In genomic region chr10:3932597-3933380, GRCh38 we compare ENCODE assay signal across 18 cellular contexts.
A peak's percentile ranks its signal among the peaks of the same experiment; 100 is the strongest.
DNase-seq lines count a peak whose midpoint lies in the region; ATAC-seq, FAIRE-seq and TF ChIP-seq lines count a peak whose summit lies in the region.
"Had no signal": no experiment of that assay in that cellular context is flagged by ENCODE, and none has a peak within 500 bp of the region (broad histone marks: within the 10 kb centered on the region; RNA-seq: fewer than 3 reads in every experiment).

No MANE protein-coding gene starts in this region.

- TF ChIP-seq POLR2A in K562 (conservative IDR thresholded peaks at IDR 0.05), result no peak

- no peaks in the 10 kb centered on the region for H4K20me1 ChIP-seq in K562 (replicated peaks; ENCODE audit: control insufficient read depth, insufficient read depth, low read length)
- H4K20me1 ChIP-seq: BLaER1 had no signal

- POLR2A ChIA-PET in K562 (lab: Yijun Ruan, JAX), result interaction anchor here (0.7 to 2.6 kb wide), 3 partner anchors 11 to 147 kb away, joined by 3 to 13 read pairs (median 4); partner anchors contain the start of gene KLF6

- FAIRE-seq in K562 (lab: Jason Lieb, UNC), result peak; percentile 71

- no peaks in the 10 kb centered on the region for H3K9me1 ChIP-seq in K562 (ENCODE audit: control insufficient read depth, insufficient read depth, low read length)

- H3K27ac ChIP-seq in K562 (ENCODE audit: extremely low read depth, low read depth, low read length), result no peak overlapping the region
- H3K27ac ChIP-seq: BLaER1, HL-60, PC-9 had no signal

- peak overlapping the region; percentile 67 for H3K4me3 Mint-ChIP-seq in activated CD4-positive, alpha-beta T cell treated with anti-CD3 and anti-CD28 coated beads, Interleukin-2, amount 10 ng/mL, durations not matched to agents 24 days and 14 days
- no peak overlapping the region for H3K4me3 Mint-ChIP-seq in stimulated activated naive CD8-positive, alpha-beta T cell treated with anti-CD3 and anti-CD28 coated beads, Interleukin-15, Interleukin-2, amounts not matched to agents 100 ng/mL and 50 ng/mL, for 24 hours

- H3K27me3 ChIP-seq in K562 (ENCODE audit: control insufficient read depth in 2 of 2, insufficient read depth in 2 of 2, low read length in 2 of 2), result no peaks in the 10 kb centered on the region
- H3K27me3 ChIP-seq: BLaER1 had no signal

- CTCF ChIA-PET in K562 (lab: Yijun Ruan, JAX; ENCODE audit: low intra/inter-chr PET ratio), result no interaction called here

- H3K27me3 Mint-ChIP-seq in activated CD4-positive, alpha-beta T cell treated with anti-CD3 and anti-CD28 coated beads, Interleukin-2, amount 10 ng/mL, durations not matched to agents 24 days and 14 days, result no peaks in the 10 kb centered on the region
- H3K27me3 Mint-ChIP-seq in stimulated activated naive CD8-positive, alpha-beta T cell treated with anti-CD3 and anti-CD28 coated beads, Interleukin-15, Interleukin-2, amounts not matched to agents 100 ng/mL and 50 ng/mL, for 24 hours, result no peaks in the 10 kb centered on the region

- H3K36me3 Mint-ChIP-seq in activated CD4-positive, alpha-beta T cell treated with anti-CD3 and anti-CD28 coated beads, Interleukin-2, amount 10 ng/mL, durations not matched to agents 24 days and 14 days (ENCODE audit: low read depth), result peaks cover 18% of the 10 kb centered on the region
- H3K36me3 Mint-ChIP-seq in stimulated activated naive CD8-positive, alpha-beta T cell treated with anti-CD3 and anti-CD28 coated beads, Interleukin-15, Interleukin-2, amounts not matched to agents 100 ng/mL and 50 ng/mL, for 24 hours (ENCODE audit: low read depth), result peaks cover 13% of the 10 kb centered on the region

- DNase-seq in activated CD4-positive, alpha-beta T cell treated with anti-CD3 and anti-CD28 coated beads, Interleukin-2, amount 10 ng/mL, durations not matched to agents 24 days and 14 days, result peak; percentile 75
- no peak for DNase-seq in activated CD4-positive, alpha-beta T cell treated with anti-CD3 and anti-CD28 coated beads for 1 hour
- DNase-seq in stimulated activated naive CD8-positive, alpha-beta T cell treated with anti-CD3 and anti-CD28 coated beads, Interleukin-15, Interleukin-2, amounts not matched to agents 100 U/mL and 50 U/mL, for 24 hours, result no peak
- no peak for DNase-seq in K562 (ENCODE audit: extremely low read depth in 1 of 4, low spot score in 3 of 4)
- no peak for DNase-seq in NCI-H187 treated with DMSO at 0.1 percent for 48 hours (lab: John Stamatoyannopoulos, UW)
- no peak for DNase-seq in NCI-H1092 treated with DMSO at 0.1 percent for 48 hours (lab: John Stamatoyannopoulos, UW)
- DNase-seq: 8988T, H7, KBM-7, NCI-H1092, NCI-H1694, NCI-H345, NCI-H526 treated with DMSO at 0.1 percent for 48 hours, PC-9 had no signal

- peaks cover 1 to 24% of the 10 kb centered on the region in 2 experiments; a peak in 4 of 5 replicates for H3K4me1 ChIP-seq in K562 (replicated peaks in 1 of 2; ENCODE audit: control insufficient read depth in 2 of 2, insufficient read depth in 2 of 2, low read length in 2 of 2)

- TF ChIP-seq EP300 in K562 (IDR thresholded peaks at IDR 0.05; ENCODE audit: low read length), result no peak

- no peak overlapping the region for H3K9ac ChIP-seq in K562 (ENCODE audit: insufficient read depth in 1 of 2, low read depth in 2 of 2, low read length in 2 of 2)
- H3K9ac ChIP-seq: BLaER1 had no signal

- H3K9me3 ChIP-seq in K562 (replicated peaks; ENCODE audit: control insufficient read depth, insufficient read depth, low read depth, low read length), result no peaks in the 10 kb centered on the region

- H3K79me2 ChIP-seq in K562 (ENCODE audit: control insufficient read depth, insufficient read depth, low read length), result no peaks in the 10 kb centered on the region

- TF ChIP-seq RAD21 in K562 (CRISPR knock-in tag; conservative IDR thresholded peaks at IDR 0.05 in 1 of 2, IDR thresholded peaks at IDR 0.05 in 1 of 2), result no peak

- no TSS peak for BruUV-seq in K562 (replicated peaks; lab: Mats Ljungman, UMichigan)

- no peaks in the 10 kb centered on the region for H3K36me3 ChIP-seq in K562 (ENCODE audit: control insufficient read depth, insufficient read depth, low read length)
- H3K36me3 ChIP-seq: BLaER1 had no signal

- H3K27ac Mint-ChIP-seq in activated CD4-positive, alpha-beta T cell treated with anti-CD3 and anti-CD28 coated beads, Interleukin-2, amount 10 ng/mL, durations not matched to agents 24 days and 14 days, result peak overlapping the region; percentile 88
- peak overlapping the region; percentile 58 for H3K27ac Mint-ChIP-seq in stimulated activated naive CD8-positive, alpha-beta T cell treated with anti-CD3 and anti-CD28 coated beads, Interleukin-15, Interleukin-2, amounts not matched to agents 100 ng/mL and 50 ng/mL, for 24 hours

- no peak for ATAC-seq in stimulated activated naive CD8-positive, alpha-beta T cell treated with anti-CD3 and anti-CD28 coated beads, Interleukin-15, Interleukin-2, amounts not matched to agents 100 U/mL and 50 U/mL, for 24 hours
- ATAC-seq in K562 (no peak), GM18867 (IDR thresholded peaks at IDR 0.05; ENCODE audit: unreplicated experiment) (no peak)

- H3K9me3 Mint-ChIP-seq in activated CD4-positive, alpha-beta T cell treated with anti-CD3 and anti-CD28 coated beads, Interleukin-2, amount 10 ng/mL, durations not matched to agents 24 days and 14 days, result peaks cover 11% of the 10 kb centered on the region
- H3K9me3 Mint-ChIP-seq in stimulated activated naive CD8-positive, alpha-beta T cell treated with anti-CD3 and anti-CD28 coated beads, Interleukin-15, Interleukin-2, amounts not matched to agents 100 ng/mL and 50 ng/mL, for 24 hours, result peaks cover 14% of the 10 kb centered on the region

- TF ChIP-seq CTCF in K562 (IDR thresholded peaks at IDR 0.05 in 2 of 3, conservative IDR thresholded peaks at IDR 0.05 in 1 of 3; ENCODE audit: insufficient read depth in 2 of 3, low read depth in 1 of 3, low read length in 3 of 3), result no peak

- 61% methylated on average over 14 of the region's 15 CpGs for WGBS in K562 (ENCODE audit: insufficient coverage, low coverage, missing lambda C conversion rate)

- no peak overlapping the region for H3K4me3 ChIP-seq in K562
- H3K4me3 ChIP-seq: BLaER1, PC-9 had no signal

- intact Hi-C loops in activated CD4-positive, alpha-beta T cell treated with anti-CD3 and anti-CD28 coated beads, Interleukin-2, amount 10 ng/mL, durations not matched to agents 24 days and 14 days (cut with micrococcal nuclease), result loop anchor here (10.0 kb wide), 1 partner anchor 412 kb away; no protein-coding TSS in a partner anchor
- intact Hi-C loops in K562 (cut with micrococcal nuclease), result no loop called here

- H3K4me2 ChIP-seq in K562 (ENCODE audit: insufficient read depth, low read length), result no peak overlapping the region
- H3K4me2 ChIP-seq: BLaER1, PC-9 had no signal

- H3K4me1 Mint-ChIP-seq in activated CD4-positive, alpha-beta T cell treated with anti-CD3 and anti-CD28 coated beads, Interleukin-2, amount 10 ng/mL, durations not matched to agents 24 days and 14 days, result peaks cover 66% of the 10 kb centered on the region
- peaks cover 63% of the 10 kb centered on the region for H3K4me1 Mint-ChIP-seq in stimulated activated naive CD8-positive, alpha-beta T cell treated with anti-CD3 and anti-CD28 coated beads, Interleukin-15, Interleukin-2, amounts not matched to agents 100 ng/mL and 50 ng/mL, for 24 hours (ENCODE audit: low read depth)

- peak overlapping the region; percentile 3; the same call in 1 of the 2 replicates for H2AFZ ChIP-seq in K562 (ENCODE audit: low read depth, low read length)
- H2AFZ ChIP-seq: PC-9 had no signal

- in situ Hi-C loops in K562 (cut with MboI), result no loop called here

TF ChIP-seq in K562, 482 proteins besides CTCF, POLR2A, EP300 and RAD21:
- TF ChIP-seq CEBPG (CRISPR knock-in tag; IDR thresholded peaks at IDR 0.05) (no peak), CEBPG (tag; conservative IDR thresholded peaks at IDR 0.05 in 1 of 2, IDR thresholded peaks at IDR 0.05 in 1 of 2) (0 out of 4 replicates have a peak, but pooled peaks of 1 of the 2 experiments have one; percentile 26), MAFG (tag; conservative IDR thresholded peaks at IDR 0.05) (0 out of 2 replicates have a peak, but pooled peaks have one; percentile 9), BACH1 (tag; IDR thresholded peaks at IDR 0.05) (no peak), C11orf30 (IDR thresholded peaks at IDR 0.05; ENCODE audit: low read depth) (peak; percentile 24; the same call in 1 of the 2 replicates)
